In genomic region chr14:74313601-74314000, GRCh38 we compare ENCODE assay signal across 25 cellular contexts. TPM values are rescaled to one million over a fixed set of nuclear protein-coding genes. Genes with fewer than 3 reads are reported as not detected.
"Had no signal": no experiment of that assay in that cellular context is flagged by ENCODE, and none has a peak within 500 bp of the region (broad histone marks: within the 10 kb centered on the region; RNA-seq: fewer than 3 reads in every experiment).

No MANE protein-coding gene starts in this region.

- H3K36me3 ChIP-seq: SJCRH30 had no signal

- H3K9me3 Mint-ChIP-seq: IgD-negative memory B cell had no signal

- H3K9me3 ChIP-seq: SJCRH30 had no signal

- H3K4me2 ChIP-seq: KMS-11 had no signal

- H3K4me1 Mint-ChIP-seq: IgD-negative memory B cell had no signal

- H3K9ac ChIP-seq: KMS-11 had no signal

- H3K36me3 Mint-ChIP-seq: IgD-negative memory B cell had no signal

- H3K27ac Mint-ChIP-seq: IgD-negative memory B cell had no signal

- ATAC-seq: K562, Panc1, SK-N-SH treated with all-trans-retinoic acid at 6 μM for 48 hours had no signal

- H3K4me1 ChIP-seq: SJCRH30 had no signal

- H3K4me3 ChIP-seq: K562, SJCRH30 had no signal

- H3K27me3 Mint-ChIP-seq: IgD-negative memory B cell had no signal

- H3K27ac ChIP-seq: KMS-11, RWPE1, SJCRH30 had no signal

- H3K4me3 Mint-ChIP-seq: IgD-negative memory B cell had no signal

- DNase-seq: Kasumi-1, MV-4-11, NCI-H1048, NCI-H1105, NCI-H1417, NCI-H1436 treated with DMSO at 0.1 percent for 48 hours, NCI-H1694 treated with DMSO at 0.1 percent for 48 hours, NCI-H1930, NCI-H2081, NCI-H2107, NCI-H2227 treated with DMSO at 0.1 percent for 48 hours, NCI-H524 treated with DMSO at 0.1 percent for 48 hours, NCI-H69, NCI-H774, SHP77 treated with DMSO at 0.1 percent for 48 hours, SJCRH30 had no signal

- H3K27me3 ChIP-seq: SJCRH30 had no signal

RNA-seq across cellular contexts. Expression of gene VRTN, which starts 34.7 kb away (rescaled TPM):
- total RNA-seq: HT1080, MCF 10A, NCI-H460, SJCRH30 had no signal
- polyA plus RNA-seq: IgD-negative memory B cell had no signal
